22 cellular contexts compared by ENCODE assay signal in the genomic region with DNA sequence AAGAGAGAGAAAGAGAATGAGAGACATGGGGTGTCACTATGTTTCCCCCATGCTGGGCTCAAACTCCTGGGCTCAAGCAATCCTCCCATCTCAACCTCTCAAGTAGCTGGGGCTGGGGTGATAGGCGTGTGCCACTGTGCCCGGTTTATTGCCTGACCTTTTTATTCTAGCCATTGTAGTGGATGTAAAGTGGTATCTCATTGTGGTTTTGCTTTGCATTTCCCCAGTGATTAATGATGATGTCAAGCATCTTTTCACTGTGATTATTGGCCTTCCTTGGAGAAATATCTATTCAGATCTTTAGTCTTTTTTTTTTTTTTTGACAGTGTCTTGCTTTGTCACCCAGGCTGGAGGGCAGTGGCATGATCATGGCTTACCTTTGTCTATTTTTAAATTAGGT. TPM values are rescaled to one million over a fixed set of nuclear protein-coding genes. Genes with fewer than 3 reads are reported as not detected.
DNase-seq lines count a peak whose midpoint lies in the region; ATAC-seq, FAIRE-seq and TF ChIP-seq lines count a peak whose summit lies in the region.
"Had no signal": no experiment of that assay in that cellular context is flagged by ENCODE, and none has a peak within 500 bp of the region (broad histone marks: within the 10 kb centered on the region; RNA-seq: fewer than 3 reads in every experiment).

No MANE protein-coding gene starts in this region.

- H3K27me3 ChIP-seq in K562 (ENCODE audit: control insufficient read depth in 2 of 2, insufficient read depth in 2 of 2, low read length in 2 of 2), result no peaks in the 10 kb centered on the region
- H3K27me3 ChIP-seq: Peyer's patch, SJSA1 had no signal

- H2AFZ ChIP-seq in K562 (ENCODE audit: low read depth, low read length), result no peak overlapping the region

- peak; percentile 55 for ATAC-seq in stimulated activated naive CD8-positive, alpha-beta T cell treated with anti-CD3 and anti-CD28 coated beads, Interleukin-15, Interleukin-2, amounts not matched to agents 100 U/mL and 50 U/mL, for 24 hours
- no peak for ATAC-seq in stimulated activated naive CD8-positive, alpha-beta T cell treated with anti-CD3 and anti-CD28 coated beads, Interleukin-15, amount 100 ng/mL, for 72 hours
- ATAC-seq in K562, result peak; percentile 35; the same call in 2 of the 3 replicates
- peak; percentile 34 for ATAC-seq in stimulated activated effector memory CD8-positive, alpha-beta T cell treated with anti-CD3 and anti-CD28 coated beads, Interleukin-12 subunit alpha, Interleukin-12 subunit beta, amount 100 ng/mL, for 72 hours
- ATAC-seq: CD8-positive, alpha-beta T cell had no signal

- no peaks in the 10 kb centered on the region for H3K9me3 Mint-ChIP-seq in stimulated activated naive CD8-positive, alpha-beta T cell treated with anti-CD3 and anti-CD28 coated beads, Interleukin-15, amount 100 ng/mL, for 72 hours
- H3K9me3 Mint-ChIP-seq in stimulated activated effector memory CD8-positive, alpha-beta T cell treated with anti-CD3 and anti-CD28 coated beads, Interleukin-12 subunit alpha, Interleukin-12 subunit beta, amount 100 ng/mL, for 72 hours, result no peaks in the 10 kb centered on the region
- H3K9me3 Mint-ChIP-seq: CD8-positive, alpha-beta T cell had no signal

- in situ Hi-C loops in K562 (cut with MboI) (no loop called here), GM13977 (cut with MboI; ENCODE audit: low pct_unique_long_range_greater_than_20kb, low sequenced_read_pairs, unreplicated experiment) (no loop called here)

- no peak overlapping the region for H3K4me2 ChIP-seq in K562 (ENCODE audit: insufficient read depth, low read length)
- H3K4me2 ChIP-seq: KMS-11 had no signal

- FAIRE-seq in K562 (lab: Jason Lieb, UNC), result no peak
- FAIRE-seq: D721Med had no signal

- no peaks in the 10 kb centered on the region for H3K36me3 ChIP-seq in K562 (ENCODE audit: control insufficient read depth, insufficient read depth, low read length)
- H3K36me3 ChIP-seq: Peyer's patch, SJSA1 had no signal

- 20% methylated on average over 2 of the region's 2 CpGs for WGBS in K562 (ENCODE audit: insufficient coverage, low coverage, missing lambda C conversion rate)

- H3K9me3 ChIP-seq in K562 (replicated peaks; ENCODE audit: control insufficient read depth, insufficient read depth, low read depth, low read length), result no peaks in the 10 kb centered on the region
- H3K9me3 ChIP-seq: Peyer's patch, SJSA1 had no signal

- CTCF ChIA-PET in K562 (lab: Yijun Ruan, JAX; ENCODE audit: low intra/inter-chr PET ratio), result no interaction called here

- H3K27me3 Mint-ChIP-seq in stimulated activated naive CD8-positive, alpha-beta T cell treated with anti-CD3 and anti-CD28 coated beads, Interleukin-15, amount 100 ng/mL, for 72 hours, result no peaks in the 10 kb centered on the region

- DNase-seq in stimulated activated naive CD8-positive, alpha-beta T cell treated with anti-CD3 and anti-CD28 coated beads, Interleukin-15, Interleukin-2, amounts not matched to agents 100 U/mL and 50 U/mL, for 24 hours, result no peak
- DNase-seq in stimulated activated naive CD8-positive, alpha-beta T cell treated with anti-CD3 and anti-CD28 coated beads, Interleukin-15, amount 100 ng/mL, for 72 hours, result no peak
- DNase-seq in NCI-H226 (peak; percentile 12), K562 (ENCODE audit: extremely low read depth in 1 of 4, low spot score in 3 of 4) (no peak), GM13977 (ENCODE audit: low spot score) (no peak), foreskin fibroblast (no peak)
- DNase-seq in stimulated activated effector memory CD8-positive, alpha-beta T cell treated with anti-CD3 and anti-CD28 coated beads, Interleukin-12 subunit alpha, Interleukin-12 subunit beta, amount 100 ng/mL, for 72 hours (ENCODE audit: low spot score in 2 of 2), result no peak
- DNase-seq in activated CD4-positive, CD25-positive, alpha-beta regulatory T cell (lab: John Stamatoyannopoulos, UW), result no peak
- DNase-seq: ACHN; CD8-positive, alpha-beta T cell; DND-41; NCI-H1436; NCI-H2029 treated with DMSO at 0.1 percent for 48 hours; NCI-H2227 treated with DMSO at 0.1 percent for 48 hours; NCI-H526 treated with DMSO at 0.1 percent for 48 hours; NK-92 treated with Interleukin-12 subunit alpha and Interleukin-12 subunit beta, amount 100 ng/mL, for 24 hours; Peyer's patch; SW 1271 had no signal

- no peak overlapping the region for H3K27ac Mint-ChIP-seq in stimulated activated naive CD8-positive, alpha-beta T cell treated with anti-CD3 and anti-CD28 coated beads, Interleukin-15, amount 100 ng/mL, for 72 hours
- H3K27ac Mint-ChIP-seq in stimulated activated effector memory CD8-positive, alpha-beta T cell treated with anti-CD3 and anti-CD28 coated beads, Interleukin-12 subunit alpha, Interleukin-12 subunit beta, amount 100 ng/mL, for 72 hours, result no peak overlapping the region
- H3K27ac Mint-ChIP-seq: B cell; CD8-positive, alpha-beta T cell had no signal

- no TSS peak for BruUV-seq in K562 (replicated peaks; lab: Mats Ljungman, UMichigan)

- H3K36me3 Mint-ChIP-seq in stimulated activated effector memory CD8-positive, alpha-beta T cell treated with anti-CD3 and anti-CD28 coated beads, Interleukin-12 subunit alpha, Interleukin-12 subunit beta, amount 100 ng/mL, for 72 hours, result no peaks in the 10 kb centered on the region
- H3K36me3 Mint-ChIP-seq: CD8-positive, alpha-beta T cell had no signal

- POLR2A ChIA-PET in K562 (lab: Yijun Ruan, JAX), result no interaction called here

- no peak for TF ChIP-seq EP300 in K562 (IDR thresholded peaks at IDR 0.05; ENCODE audit: low read length)

- no peaks in the 10 kb centered on the region for H3K4me1 Mint-ChIP-seq in stimulated activated naive CD8-positive, alpha-beta T cell treated with anti-CD3 and anti-CD28 coated beads, Interleukin-15, amount 100 ng/mL, for 72 hours
- H3K4me1 Mint-ChIP-seq in stimulated activated effector memory CD8-positive, alpha-beta T cell treated with anti-CD3 and anti-CD28 coated beads, Interleukin-12 subunit alpha, Interleukin-12 subunit beta, amount 100 ng/mL, for 72 hours, result peaks cover 13% of the 10 kb centered on the region

- no peak for TF ChIP-seq POLR2A in K562 (conservative IDR thresholded peaks at IDR 0.05)

- no peak overlapping the region for H3K4me3 Mint-ChIP-seq in stimulated activated naive CD8-positive, alpha-beta T cell treated with anti-CD3 and anti-CD28 coated beads, Interleukin-15, amount 100 ng/mL, for 72 hours
- no peak overlapping the region for H3K4me3 Mint-ChIP-seq in stimulated activated effector memory CD8-positive, alpha-beta T cell treated with anti-CD3 and anti-CD28 coated beads, Interleukin-12 subunit alpha, Interleukin-12 subunit beta, amount 100 ng/mL, for 72 hours
- H3K4me3 Mint-ChIP-seq: B cell; CD8-positive, alpha-beta T cell had no signal

- H4K20me1 ChIP-seq in K562 (replicated peaks; ENCODE audit: control insufficient read depth, insufficient read depth, low read length), result no peaks in the 10 kb centered on the region

- no peak overlapping the region for H3K27ac ChIP-seq in K562 (ENCODE audit: extremely low read depth, low read depth, low read length)
- H3K27ac ChIP-seq: KMS-11, Peyer's patch, SJSA1 had no signal

- H3K4me3 ChIP-seq in K562 (no peak overlapping the region), foreskin fibroblast (ENCODE audit: low read depth in 1 of 2, low read length in 2 of 2) (no peak overlapping the region)
- H3K4me3 ChIP-seq: Peyer's patch, SJSA1 had no signal

- H3K9ac ChIP-seq in K562 (ENCODE audit: insufficient read depth in 1 of 2, low read depth in 2 of 2, low read length in 2 of 2), result no peak overlapping the region
- H3K9ac ChIP-seq: KMS-11 had no signal

- no peaks in the 10 kb centered on the region for H3K79me2 ChIP-seq in K562 (ENCODE audit: control insufficient read depth, insufficient read depth, low read length)

- no peak for TF ChIP-seq CTCF in K562 (IDR thresholded peaks at IDR 0.05 in 2 of 3, conservative IDR thresholded peaks at IDR 0.05 in 1 of 3; ENCODE audit: insufficient read depth in 2 of 3, low read depth in 1 of 3, low read length in 3 of 3)
- TF ChIP-seq CTCF in GM13977 (IDR thresholded peaks at IDR 0.05; ENCODE audit: extremely low read depth, insufficient read depth, missing control alignments), result no peak
- TF ChIP-seq CTCF in foreskin fibroblast (IDR thresholded peaks at IDR 0.05; ENCODE audit: low read depth, low read length), result no peak

- H3K4me1 ChIP-seq in K562 (replicated peaks in 1 of 2; ENCODE audit: control insufficient read depth in 2 of 2, insufficient read depth in 2 of 2, low read length in 2 of 2), result no peaks in the 10 kb centered on the region
- H3K4me1 ChIP-seq: SJSA1 had no signal

- TF ChIP-seq RAD21 in K562 (CRISPR knock-in tag; conservative IDR thresholded peaks at IDR 0.05 in 1 of 2, IDR thresholded peaks at IDR 0.05 in 1 of 2), result no peak

- intact Hi-C loops in K562 (cut with micrococcal nuclease), result no loop called here

- H3K9me1 ChIP-seq in K562 (ENCODE audit: control insufficient read depth, insufficient read depth, low read length), result no peaks in the 10 kb centered on the region

TF ChIP-seq in K562, 482 proteins besides CTCF, POLR2A, EP300 and RAD21 (continues in another document):
- peak; percentile 12; the same call in 1 of the 2 replicates for TF ChIP-seq CTBP1 (IDR thresholded peaks at IDR 0.05; ENCODE audit: borderline replicate concordance)

RNA-seq across cellular contexts. Expression of gene GK5, which starts 37.7 kb away (rescaled TPM):
- 24.8 and 75.3 TPM in 2 replicates for total RNA-seq in K562 (2011; cell fraction: chromatin; rRNA removed; ENCODE audit: low replicate concordance)
- 10.5 and 13.6 TPM in 2 replicates for total RNA-seq in K562 (2011; cell fraction: nucleolus; rRNA removed)
- total RNA-seq in K562 (2011; cell fraction: nucleoplasm; rRNA removed), result 30.3 and 52.1 TPM in 2 replicates
- total RNA-seq in K562 (2014; rRNA removed) (10.4 TPM in 2 replicates), K562 (2014; rRNA removed; fragmentation: Illumina TruSeq; extraction: Trizol) (17.5 and 23.0 TPM in 2 replicates), K562 (2015; rRNA removed; fragmentation: Illumina TruSeq; extraction: Trizol) (14.3 and 15.2 TPM in 2 replicates), K562 (2021) (16.7 and 17.9 TPM in 2 replicates)
- polyA plus RNA-seq in K562 (2011; rRNA removed) (15.2 and 21.2 TPM in 2 replicates), K562 (2014; fragmentation: Illumina TruSeq; extraction: Trizol) (9.9 and 11.1 TPM in 2 replicates), K562 (2014; fragmentation: Nextera tagmentation; extraction: Ambion mirVana) (1 to 10 TPM; 2.3 to 2.7 TPM), K562 (2014; rRNA removed) (11.7 and 14.8 TPM in 2 replicates)
- polyA plus RNA-seq in K562 (2011; cell fraction: cytosol; rRNA removed), result 3.3 and 6.4 TPM in 2 replicates
- 20.0 and 26.6 TPM in 2 replicates for polyA plus RNA-seq in K562 (2011; cell fraction: nucleus; rRNA removed)
- 4.9 and 9.5 TPM in 2 replicates for polyA plus RNA-seq in K562 (2012)
- 17.6 and 19.2 TPM in 2 replicates for polyA minus RNA-seq in K562 (2011; rRNA and poly(A)+ RNA removed)
- 5.6 and 7.3 TPM in 2 replicates for polyA minus RNA-seq in K562 (2011; cell fraction: cytosol; rRNA and poly(A)+ RNA removed)
- 14.4 and 22.0 TPM in 2 replicates for polyA minus RNA-seq in K562 (2011; cell fraction: nucleus; rRNA and poly(A)+ RNA removed)
